23 cellular contexts compared by ENCODE assay signal in the genomic region with DNA sequence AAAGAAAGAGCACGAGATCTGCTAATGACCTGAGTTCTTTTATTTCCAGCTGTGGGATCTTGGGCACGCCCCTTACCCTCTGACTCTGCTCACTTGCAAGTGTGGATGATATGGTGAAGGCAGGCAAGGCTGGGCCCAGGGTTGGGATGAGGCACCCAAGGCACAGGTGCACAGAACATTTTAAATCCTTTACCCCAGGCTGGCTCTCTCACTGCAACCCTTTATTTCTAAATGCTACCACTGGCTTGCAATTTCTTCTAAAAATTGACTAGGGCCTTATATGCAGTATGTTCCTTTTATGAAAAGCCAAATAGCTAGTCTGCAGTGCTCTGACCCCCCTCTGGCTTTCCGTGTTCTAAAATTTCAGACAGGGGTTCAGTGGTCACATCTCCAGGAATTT.
"Had no signal": no experiment of that assay in that cellular context is flagged by ENCODE, and none has a peak within 500 bp of the region (broad histone marks: within the 10 kb centered on the region; RNA-seq: fewer than 3 reads in every experiment).

No MANE protein-coding gene starts in this region.

- H3K36me3 ChIP-seq: colonic mucosa, esophagus squamous epithelium, gastrocnemius medialis, gastroesophageal sphincter, heart left ventricle, heart right ventricle had no signal

- H3K27ac ChIP-seq: colonic mucosa, coronary artery, dorsolateral prefrontal cortex, epithelial cell of prostate, esophagus squamous epithelium, foreskin keratinocyte, gastrocnemius medialis, gastroesophageal sphincter, heart left ventricle, heart right ventricle had no signal

- H3K4me3 ChIP-seq: colonic mucosa, coronary artery, dorsolateral prefrontal cortex, esophagus squamous epithelium, gastrocnemius medialis, gastroesophageal sphincter, heart left ventricle, heart right ventricle had no signal

- H3K4me1 ChIP-seq: colonic mucosa, esophagus squamous epithelium, foreskin keratinocyte, gastrocnemius medialis, gastroesophageal sphincter, heart left ventricle, heart right ventricle had no signal

- H3K27me3 ChIP-seq: colonic mucosa, gastrocnemius medialis had no signal

- DNase-seq: colonic mucosa; cortex of kidney; dermis blood vessel endothelial cell; dorsolateral prefrontal cortex; effector CD4-positive, alpha-beta T cell; effector CD8-positive, alpha-beta T cell; effector memory CD4-positive, alpha-beta T cell; effector memory CD8-positive, alpha-beta T cell; endodermal cell; erythroblast; esophagus squamous epithelium; foreskin fibroblast; foreskin keratinocyte; foreskin melanocyte; gastrocnemius medialis; glutamatergic neuron; head of caudate nucleus; heart left ventricle; heart right ventricle had no signal

- H3K9me3 ChIP-seq: colonic mucosa, esophagus squamous epithelium, gastrocnemius medialis, gastroesophageal sphincter, heart left ventricle, heart right ventricle had no signal

- ATAC-seq: effector memory CD8-positive, alpha-beta T cell; esophagus mucosa; foreskin keratinocyte; gastrocnemius medialis; gastroesophageal sphincter; heart left ventricle; heart right ventricle had no signal
